Comparison of ENCODE assay signal across 10 cellular contexts in the genomic region with DNA sequence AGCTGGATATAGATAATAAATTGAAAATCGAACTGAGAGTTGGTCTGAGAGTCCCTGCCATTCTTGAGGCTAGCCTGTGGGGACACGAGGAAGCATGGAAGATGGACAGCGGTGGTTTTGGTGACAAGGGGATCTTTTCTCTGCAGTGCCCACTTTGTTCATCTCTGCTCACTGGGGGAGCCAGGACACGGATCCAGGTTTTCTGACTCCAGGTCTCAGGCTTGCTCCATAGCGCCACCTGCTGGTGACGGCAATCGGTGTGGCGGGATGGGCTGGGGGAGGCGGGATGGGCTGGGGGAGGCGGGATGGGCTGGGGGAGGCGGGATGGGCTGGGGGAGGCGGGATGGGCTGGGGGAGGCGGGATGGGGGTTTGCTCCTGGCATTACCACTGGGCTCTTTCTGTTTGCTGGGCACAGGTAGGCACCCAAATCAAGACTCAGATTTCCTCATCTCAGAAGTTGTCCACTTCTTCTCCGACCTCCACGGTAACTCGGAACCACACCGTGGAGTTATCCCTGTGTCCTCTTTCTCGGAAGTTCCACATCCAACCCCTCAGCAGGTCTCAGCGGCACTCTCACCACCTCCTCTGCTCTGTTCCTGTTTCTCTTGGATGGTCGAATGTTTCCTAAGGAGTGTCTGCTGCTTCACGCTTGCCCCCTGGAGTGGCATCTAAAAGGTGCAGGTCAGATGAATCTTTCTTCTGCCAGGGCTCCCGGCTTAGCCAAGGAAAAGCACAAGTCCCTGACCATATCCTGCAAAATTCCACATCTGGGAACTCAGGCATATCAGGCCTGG.
DNase-seq lines count a peak whose midpoint lies in the region; TF ChIP-seq lines count a peak whose summit lies in the region.
"Had no signal": no experiment of that assay in that cellular context is flagged by ENCODE, and none has a peak within 500 bp of the region (broad histone marks: within the 10 kb centered on the region; RNA-seq: fewer than 3 reads in every experiment).

No MANE protein-coding gene starts in this region.

- no peak for TF ChIP-seq POLR2A in prostate gland (IDR thresholded peaks at IDR 0.05)
- TF ChIP-seq POLR2A in ovary (IDR thresholded peaks at IDR 0.05), result no peak

- no peak overlapping the region for H3K4me2 ChIP-seq in GM23248 (ENCODE audit: unreplicated experiment)

- no peak overlapping the region for H3K4me3 ChIP-seq in cardiac fibroblast (replicated peaks in 1 of 2; ENCODE audit: low read depth in 2 of 2, low read length in 2 of 2)
- H3K4me3 ChIP-seq in GM23248, result no peak overlapping the region
- H3K4me3 ChIP-seq in prostate gland, result no peak overlapping the region
- H3K4me3 ChIP-seq in ovary, result no peak overlapping the region
- H3K4me3 ChIP-seq: breast epithelium had no signal

- no peaks in the 10 kb centered on the region for H3K27me3 ChIP-seq in GM23248 (replicated peaks; ENCODE audit: insufficient read depth)
- peaks cover under 1% of the 10 kb centered on the region for H3K27me3 ChIP-seq in prostate gland (replicated peaks; ENCODE audit: insufficient read depth)
- no peaks in the 10 kb centered on the region for H3K27me3 ChIP-seq in ovary

- no peaks in the 10 kb centered on the region for H3F3A ChIP-seq in GM23248 (ENCODE audit: insufficient read depth)

- no peaks in the 10 kb centered on the region for H3K4me1 ChIP-seq in GM23248 (ENCODE audit: insufficient read depth)
- H3K4me1 ChIP-seq in prostate gland (replicated peaks), result no peaks in the 10 kb centered on the region
- no peaks in the 10 kb centered on the region for H3K4me1 ChIP-seq in ovary (ENCODE audit: insufficient read depth)
- H3K4me1 ChIP-seq: breast epithelium had no signal

- intact Hi-C loops in prostate gland (cut with DNase I) (no loop called here), ovary (cut with DNase I) (no loop called here)

- no peak overlapping the region for H2AFZ ChIP-seq in GM23248

- no peaks in the 10 kb centered on the region for H3K9me2 ChIP-seq in GM23248 (ENCODE audit: insufficient read depth)

- WGBS in GM23248 (ENCODE audit: low coverage in 1 of 2, low lambda C conversion rate in 2 of 2, missing lambda C conversion rate in 2 of 2), 2 experiments, result 51 to 62% methylated on average over 16 to 22 of the region's 22 CpGs
- WGBS in prostate gland, result 52% methylated on average over 22 of the region's 22 CpGs
- WGBS in ovary, 3 donors, result 44 to 50% (median 48%) methylated on average over 19 to 22 of the region's 22 CpGs

- H3K36me3 ChIP-seq in GM23248 (ENCODE audit: low read depth) (no peaks in the 10 kb centered on the region), prostate gland (no peaks in the 10 kb centered on the region), ovary (no peaks in the 10 kb centered on the region)
- H3K36me3 ChIP-seq: breast epithelium had no signal

- DNase-seq in GM10266 (ENCODE audit: extremely low spot score), result peak; percentile 58
- no peak for DNase-seq in cardiac fibroblast (ENCODE audit: low read depth in 2 of 2)
- DNase-seq in stimulated activated CD4-positive, alpha-beta T cell treated with anti-CD3 and anti-CD28 coated beads, Interleukin-15, amount 100 ng/mL, for 24 hours, result peak; percentile 52
- no peak for DNase-seq in GM23248
- DNase-seq in prostate gland (ENCODE audit: low spot score), result no peak
- DNase-seq in ovary, result no peak
- DNase-seq in AG08395 (ENCODE audit: low spot score), result no peak
- DNase-seq: KG1 had no signal

- in situ Hi-C loops in GM23248 (cut with MboI), result no loop called here

- no peak for TF ChIP-seq EP300 in ovary (IDR thresholded peaks at IDR 0.05)

- H3K27ac ChIP-seq in GM23248 (no peak overlapping the region), prostate gland (no peak overlapping the region), ovary (no peak overlapping the region)
- H3K27ac ChIP-seq: breast epithelium had no signal

- peak; percentile 60 for TF ChIP-seq CTCF in GM10266 (IDR thresholded peaks at IDR 0.05; ENCODE audit: control insufficient read depth, insufficient read depth, low read depth, missing control alignments)
- peak; percentile 46; the same call in 1 of the 2 replicates for TF ChIP-seq CTCF in LNCAP (IDR thresholded peaks at IDR 0.05)
- peak; percentile 19 for TF ChIP-seq CTCF in cardiac fibroblast (IDR thresholded peaks at IDR 0.05; ENCODE audit: low read depth, low read length)
- TF ChIP-seq CTCF in prostate gland (IDR thresholded peaks at IDR 0.05), result no peak
- TF ChIP-seq CTCF in ovary (IDR thresholded peaks at IDR 0.05), result no peak

- no peaks in the 10 kb centered on the region for H3K9me3 ChIP-seq in GM23248 (ENCODE audit: low read depth)
- H3K9me3 ChIP-seq in prostate gland, result no peaks in the 10 kb centered on the region
- no peaks in the 10 kb centered on the region for H3K9me3 ChIP-seq in ovary

- no peaks in the 10 kb centered on the region for H3K79me2 ChIP-seq in GM23248 (ENCODE audit: insufficient read depth)

- H3K9ac ChIP-seq in GM23248, result no peak overlapping the region

- no peaks in the 10 kb centered on the region for H4K20me1 ChIP-seq in GM23248 (ENCODE audit: insufficient read depth)

Comparison
In these comparisons a context has a peak if more than half of its experiments do, and no peak if none do; other contexts are left out.
1. DNase-seq: peak in GM10266 (single experiment) and stimulated activated CD4-positive, alpha-beta T cell treated with anti-CD3 and anti-CD28 coated beads, Interleukin-15, amount 100 ng/mL, for 24 hours (single experiment); none in cardiac fibroblast (0 of 2), GM23248 (single experiment), prostate gland (single experiment), ovary (0 of 5) and AG08395 (single experiment).
2. CTCF ChIP-seq: peak in GM10266 (single experiment), LNCAP (single experiment) and cardiac fibroblast (single experiment); none in prostate gland (0 of 4) and ovary (0 of 3).